Comparison of ENCODE assay signal across 1 cellular context in the genomic region with DNA sequence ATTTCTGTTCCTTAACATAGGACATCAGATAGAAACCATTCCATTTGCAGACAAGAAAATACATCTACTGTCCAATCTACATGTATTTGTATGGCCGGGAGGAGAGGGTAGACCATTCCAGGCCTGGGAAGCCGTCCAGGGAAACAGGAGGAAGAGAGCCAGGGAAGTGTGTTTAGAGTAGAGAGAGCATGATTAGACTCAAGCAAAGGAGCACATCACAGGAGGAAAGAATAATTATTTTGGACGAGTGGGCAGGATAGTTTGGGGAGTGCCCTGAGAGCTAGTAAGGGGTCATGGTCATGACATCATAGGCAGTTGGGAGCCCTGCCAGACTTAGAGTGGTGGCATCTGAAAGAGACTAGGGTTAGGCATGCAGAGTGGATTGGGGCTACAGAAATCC.
TF ChIP-seq lines count a peak whose summit lies in the region.

No MANE protein-coding gene starts in this region.

TF ChIP-seq in IMR-90, 13 proteins besides CTCF, POLR2A, EP300 and RAD21:
- TF ChIP-seq CEBPB (IDR thresholded peaks at IDR 0.05; ENCODE audit: low read depth, low read length), result no peak
- no peak for TF ChIP-seq RFX5 (IDR thresholded peaks at IDR 0.05; ENCODE audit: low read depth, low read length)
- TF ChIP-seq RCOR1 (IDR thresholded peaks at IDR 0.05; ENCODE audit: insufficient replicate concordance, low read length), result no peak
- no peak for TF ChIP-seq ELK1 (IDR thresholded peaks at IDR 0.05; ENCODE audit: borderline replicate concordance, low read depth, low read length)
- TF ChIP-seq MAZ (IDR thresholded peaks at IDR 0.05; ENCODE audit: borderline replicate concordance, low read depth, low read length), result no peak
- no peak for TF ChIP-seq MXI1 (IDR thresholded peaks at IDR 0.05; ENCODE audit: borderline replicate concordance, low read depth, low read length)
- TF ChIP-seq USF2 (IDR thresholded peaks at IDR 0.05; ENCODE audit: low read depth, low read length), result no peak
TF ChIP-seq in IMR-90: peak in this region for 0.
